ENCODE assay signal across 2 cellular contexts in the genomic region with DNA sequence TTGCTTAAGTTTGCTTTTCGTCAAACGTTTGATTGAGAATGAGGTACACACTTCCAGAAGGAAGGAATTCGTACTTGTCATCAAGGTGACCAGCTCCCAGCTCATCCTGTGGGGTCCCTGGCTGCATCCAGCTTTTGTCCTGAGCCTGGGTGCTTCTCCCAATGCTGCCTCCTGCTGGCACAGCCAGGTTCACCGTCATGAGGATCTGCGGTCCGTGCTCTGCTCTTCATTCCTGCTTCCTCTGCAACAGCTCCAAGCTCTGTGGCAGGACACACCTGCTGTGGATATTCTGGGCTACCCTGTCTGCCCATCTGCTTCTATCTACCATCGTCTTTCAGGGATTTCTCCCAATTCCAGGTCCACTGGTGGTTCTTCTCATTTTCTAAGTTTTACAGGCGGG.
TF ChIP-seq lines count a peak whose summit lies in the region.

No MANE protein-coding gene starts in this region.

TF ChIP-seq in HCT116, 20 proteins besides CTCF, POLR2A, EP300 and RAD21 (continued from another document):
- TF ChIP-seq, protein P1, sequence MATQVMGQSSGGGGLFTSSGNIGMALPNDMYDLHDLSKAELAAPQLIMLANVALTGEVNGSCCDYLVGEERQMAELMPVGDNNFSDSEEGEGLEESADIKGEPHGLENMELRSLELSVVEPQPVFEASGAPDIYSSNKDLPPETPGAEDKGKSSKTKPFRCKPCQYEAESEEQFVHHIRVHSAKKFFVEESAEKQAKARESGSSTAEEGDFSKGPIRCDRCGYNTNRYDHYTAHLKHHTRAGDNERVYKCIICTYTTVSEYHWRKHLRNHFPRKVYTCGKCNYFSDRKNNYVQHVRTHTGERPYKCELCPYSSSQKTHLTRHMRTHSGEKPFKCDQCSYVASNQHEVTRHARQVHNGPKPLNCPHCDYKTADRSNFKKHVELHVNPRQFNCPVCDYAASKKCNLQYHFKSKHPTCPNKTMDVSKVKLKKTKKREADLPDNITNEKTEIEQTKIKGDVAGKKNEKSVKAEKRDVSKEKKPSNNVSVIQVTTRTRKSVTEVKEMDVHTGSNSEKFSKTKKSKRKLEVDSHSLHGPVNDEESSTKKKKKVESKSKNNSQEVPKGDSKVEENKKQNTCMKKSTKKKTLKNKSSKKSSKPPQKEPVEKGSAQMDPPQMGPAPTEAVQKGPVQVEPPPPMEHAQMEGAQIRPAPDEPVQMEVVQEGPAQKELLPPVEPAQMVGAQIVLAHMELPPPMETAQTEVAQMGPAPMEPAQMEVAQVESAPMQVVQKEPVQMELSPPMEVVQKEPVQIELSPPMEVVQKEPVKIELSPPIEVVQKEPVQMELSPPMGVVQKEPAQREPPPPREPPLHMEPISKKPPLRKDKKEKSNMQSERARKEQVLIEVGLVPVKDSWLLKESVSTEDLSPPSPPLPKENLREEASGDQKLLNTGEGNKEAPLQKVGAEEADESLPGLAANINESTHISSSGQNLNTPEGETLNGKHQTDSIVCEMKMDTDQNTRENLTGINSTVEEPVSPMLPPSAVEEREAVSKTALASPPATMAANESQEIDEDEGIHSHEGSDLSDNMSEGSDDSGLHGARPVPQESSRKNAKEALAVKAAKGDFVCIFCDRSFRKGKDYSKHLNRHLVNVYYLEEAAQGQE (IDR thresholded peaks at IDR 0.05; ENCODE audit: low read depth) = no peak
- TF ChIP-seq EZH2 (IDR thresholded peaks at IDR 0.05) = no peak

TF ChIP-seq in WTC11, 78 proteins besides CTCF, POLR2A, EP300 and RAD21 (continued from another document):
- TF ChIP-seq, protein P2, sequence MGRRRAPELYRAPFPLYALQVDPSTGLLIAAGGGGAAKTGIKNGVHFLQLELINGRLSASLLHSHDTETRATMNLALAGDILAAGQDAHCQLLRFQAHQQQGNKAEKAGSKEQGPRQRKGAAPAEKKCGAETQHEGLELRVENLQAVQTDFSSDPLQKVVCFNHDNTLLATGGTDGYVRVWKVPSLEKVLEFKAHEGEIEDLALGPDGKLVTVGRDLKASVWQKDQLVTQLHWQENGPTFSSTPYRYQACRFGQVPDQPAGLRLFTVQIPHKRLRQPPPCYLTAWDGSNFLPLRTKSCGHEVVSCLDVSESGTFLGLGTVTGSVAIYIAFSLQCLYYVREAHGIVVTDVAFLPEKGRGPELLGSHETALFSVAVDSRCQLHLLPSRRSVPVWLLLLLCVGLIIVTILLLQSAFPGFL (CRISPR knock-in tag; IDR thresholded peaks at IDR 0.05; ENCODE audit: borderline replicate concordance) = no peak
- TF ChIP-seq, protein P3, sequence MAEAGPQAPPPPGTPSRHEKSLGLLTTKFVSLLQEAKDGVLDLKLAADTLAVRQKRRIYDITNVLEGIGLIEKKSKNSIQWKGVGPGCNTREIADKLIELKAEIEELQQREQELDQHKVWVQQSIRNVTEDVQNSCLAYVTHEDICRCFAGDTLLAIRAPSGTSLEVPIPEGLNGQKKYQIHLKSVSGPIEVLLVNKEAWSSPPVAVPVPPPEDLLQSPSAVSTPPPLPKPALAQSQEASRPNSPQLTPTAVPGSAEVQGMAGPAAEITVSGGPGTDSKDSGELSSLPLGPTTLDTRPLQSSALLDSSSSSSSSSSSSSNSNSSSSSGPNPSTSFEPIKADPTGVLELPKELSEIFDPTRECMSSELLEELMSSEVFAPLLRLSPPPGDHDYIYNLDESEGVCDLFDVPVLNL (CRISPR knock-in tag; IDR thresholded peaks at IDR 0.05; ENCODE audit: borderline replicate concordance, low read depth) = no peak
- TF ChIP-seq, protein P4, sequence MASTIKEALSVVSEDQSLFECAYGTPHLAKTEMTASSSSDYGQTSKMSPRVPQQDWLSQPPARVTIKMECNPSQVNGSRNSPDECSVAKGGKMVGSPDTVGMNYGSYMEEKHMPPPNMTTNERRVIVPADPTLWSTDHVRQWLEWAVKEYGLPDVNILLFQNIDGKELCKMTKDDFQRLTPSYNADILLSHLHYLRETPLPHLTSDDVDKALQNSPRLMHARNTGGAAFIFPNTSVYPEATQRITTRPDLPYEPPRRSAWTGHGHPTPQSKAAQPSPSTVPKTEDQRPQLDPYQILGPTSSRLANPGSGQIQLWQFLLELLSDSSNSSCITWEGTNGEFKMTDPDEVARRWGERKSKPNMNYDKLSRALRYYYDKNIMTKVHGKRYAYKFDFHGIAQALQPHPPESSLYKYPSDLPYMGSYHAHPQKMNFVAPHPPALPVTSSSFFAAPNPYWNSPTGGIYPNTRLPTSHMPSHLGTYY (CRISPR knock-in tag; IDR thresholded peaks at IDR 0.05) = no peak
- TF ChIP-seq, protein P5, sequence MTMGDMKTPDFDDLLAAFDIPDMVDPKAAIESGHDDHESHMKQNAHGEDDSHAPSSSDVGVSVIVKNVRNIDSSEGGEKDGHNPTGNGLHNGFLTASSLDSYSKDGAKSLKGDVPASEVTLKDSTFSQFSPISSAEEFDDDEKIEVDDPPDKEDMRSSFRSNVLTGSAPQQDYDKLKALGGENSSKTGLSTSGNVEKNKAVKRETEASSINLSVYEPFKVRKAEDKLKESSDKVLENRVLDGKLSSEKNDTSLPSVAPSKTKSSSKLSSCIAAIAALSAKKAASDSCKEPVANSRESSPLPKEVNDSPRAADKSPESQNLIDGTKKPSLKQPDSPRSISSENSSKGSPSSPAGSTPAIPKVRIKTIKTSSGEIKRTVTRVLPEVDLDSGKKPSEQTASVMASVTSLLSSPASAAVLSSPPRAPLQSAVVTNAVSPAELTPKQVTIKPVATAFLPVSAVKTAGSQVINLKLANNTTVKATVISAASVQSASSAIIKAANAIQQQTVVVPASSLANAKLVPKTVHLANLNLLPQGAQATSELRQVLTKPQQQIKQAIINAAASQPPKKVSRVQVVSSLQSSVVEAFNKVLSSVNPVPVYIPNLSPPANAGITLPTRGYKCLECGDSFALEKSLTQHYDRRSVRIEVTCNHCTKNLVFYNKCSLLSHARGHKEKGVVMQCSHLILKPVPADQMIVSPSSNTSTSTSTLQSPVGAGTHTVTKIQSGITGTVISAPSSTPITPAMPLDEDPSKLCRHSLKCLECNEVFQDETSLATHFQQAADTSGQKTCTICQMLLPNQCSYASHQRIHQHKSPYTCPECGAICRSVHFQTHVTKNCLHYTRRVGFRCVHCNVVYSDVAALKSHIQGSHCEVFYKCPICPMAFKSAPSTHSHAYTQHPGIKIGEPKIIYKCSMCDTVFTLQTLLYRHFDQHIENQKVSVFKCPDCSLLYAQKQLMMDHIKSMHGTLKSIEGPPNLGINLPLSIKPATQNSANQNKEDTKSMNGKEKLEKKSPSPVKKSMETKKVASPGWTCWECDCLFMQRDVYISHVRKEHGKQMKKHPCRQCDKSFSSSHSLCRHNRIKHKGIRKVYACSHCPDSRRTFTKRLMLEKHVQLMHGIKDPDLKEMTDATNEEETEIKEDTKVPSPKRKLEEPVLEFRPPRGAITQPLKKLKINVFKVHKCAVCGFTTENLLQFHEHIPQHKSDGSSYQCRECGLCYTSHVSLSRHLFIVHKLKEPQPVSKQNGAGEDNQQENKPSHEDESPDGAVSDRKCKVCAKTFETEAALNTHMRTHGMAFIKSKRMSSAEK (CRISPR knock-in tag; IDR thresholded peaks at IDR 0.05; ENCODE audit: borderline replicate concordance) = no peak
- TF ChIP-seq NR1H2 (CRISPR knock-in tag; IDR thresholded peaks at IDR 0.05) = no peak
- TF ChIP-seq TEAD4 (CRISPR knock-in tag; IDR thresholded peaks at IDR 0.05) = no peak
- TF ChIP-seq, protein P6, sequence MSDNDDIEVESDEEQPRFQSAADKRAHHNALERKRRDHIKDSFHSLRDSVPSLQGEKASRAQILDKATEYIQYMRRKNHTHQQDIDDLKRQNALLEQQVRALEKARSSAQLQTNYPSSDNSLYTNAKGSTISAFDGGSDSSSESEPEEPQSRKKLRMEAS (CRISPR knock-in tag; IDR thresholded peaks at IDR 0.05) = no peak
- TF ChIP-seq JUN (CRISPR knock-in tag; IDR thresholded peaks at IDR 0.05) = no peak
- no peak for TF ChIP-seq ZNF232 (CRISPR knock-in tag; IDR thresholded peaks at IDR 0.05)
- no peak for TF ChIP-seq PRRX2 (CRISPR knock-in tag; IDR thresholded peaks at IDR 0.05)
- TF ChIP-seq ZNF317 (CRISPR knock-in tag; IDR thresholded peaks at IDR 0.05; ENCODE audit: borderline replicate concordance, low read depth) = no peak
- TF ChIP-seq GTF2I (CRISPR knock-in tag; conservative IDR thresholded peaks at IDR 0.05) = no peak
